In the genomic region with DNA sequence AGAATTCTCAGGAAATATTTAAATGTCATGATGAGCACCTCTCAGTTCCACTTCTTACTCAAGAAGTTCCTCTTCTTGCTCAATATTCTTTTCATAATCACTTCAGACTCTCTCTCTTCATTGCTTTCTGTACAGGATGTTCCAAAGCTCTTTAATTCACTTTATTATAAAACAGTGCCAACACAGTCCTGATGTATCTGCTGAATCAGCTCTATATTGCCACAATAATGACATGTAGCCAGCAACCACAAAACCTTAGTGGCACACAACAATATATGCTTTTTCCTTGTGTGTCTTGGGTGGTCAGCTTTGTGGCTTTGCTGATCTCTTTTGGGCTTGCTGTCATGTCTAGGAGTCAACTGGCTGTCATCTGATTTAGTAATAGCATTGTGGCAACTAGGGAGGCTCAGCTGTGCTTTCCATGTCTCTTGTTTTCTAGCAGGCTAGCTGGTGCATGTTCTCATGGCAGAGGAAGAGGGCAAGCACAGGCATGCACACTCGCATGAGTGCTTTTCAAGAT, we compare ENCODE assay signal across 11 cellular contexts. TPM values are rescaled to one million over a fixed set of nuclear protein-coding genes. Genes with fewer than 3 reads are reported as not detected.
DNase-seq lines count a peak whose midpoint lies in the region; ATAC-seq and TF ChIP-seq lines count a peak whose summit lies in the region.
"Had no signal": no experiment of that assay in that cellular context is flagged by ENCODE, and none has a peak within 500 bp of the region (broad histone marks: within the 10 kb centered on the region; RNA-seq: fewer than 3 reads in every experiment).

No MANE protein-coding gene starts in this region.

- no peaks in the 10 kb centered on the region for H3K36me3 Mint-ChIP-seq in Calu3 (ENCODE audit: insufficient read depth, unreplicated experiment)
- H3K36me3 Mint-ChIP-seq: CD4-positive, CD25-positive, alpha-beta regulatory T cell had no signal

- CTCF ChIA-PET in Calu3 (lab: Charles Lee) = no interaction called here

- no peaks in the 10 kb centered on the region for H3K36me3 ChIP-seq in esophagus (ENCODE audit: control insufficient read depth in 2 of 2, insufficient read depth in 2 of 2, low read length in 1 of 2)
- no peaks in the 10 kb centered on the region for H3K36me3 ChIP-seq in brain microvascular endothelial cell (replicated peaks)

- no peaks in the 10 kb centered on the region for H3K9me3 ChIP-seq in esophagus (ENCODE audit: control insufficient read depth in 2 of 2, insufficient read depth in 1 of 2, low read depth in 1 of 2, low read length in 1 of 2)

- no peaks in the 10 kb centered on the region for H3K27me3 ChIP-seq in esophagus (ENCODE audit: control insufficient read depth in 1 of 2, insufficient read depth in 2 of 2, low read length in 2 of 2)
- H3K27me3 ChIP-seq in brain microvascular endothelial cell (replicated peaks) = no peaks in the 10 kb centered on the region

- 42 to 81% methylated on average over 1 of the region's 1 CpG for WGBS in esophagus, 2 donors

- in situ Hi-C loops in KBM-7 (cut with MboI; ENCODE audit: low pct_unique_long_range_greater_than_20kb, low sequenced_read_pairs) = loop anchor here (10.0 kb wide), 1 partner anchor 156 kb away; no protein-coding TSS in a partner anchor
- in situ Hi-C loops in brain microvascular endothelial cell (cut with HindIII; ENCODE audit: low pct_ligation_motif_present, low sequenced_read_pairs) = no loop called here

- H3K9me3 Mint-ChIP-seq in stimulated activated naive CD8-positive, alpha-beta T cell treated with anti-CD3 and anti-CD28 coated beads, Interleukin-15, amount 100 ng/mL, for 72 hours = peaks cover 5 to 15% of the 10 kb centered on the region in 2 donors
- peaks cover 2% of the 10 kb centered on the region for H3K9me3 Mint-ChIP-seq in Calu3 (ENCODE audit: low read depth, unreplicated experiment)

- no TSS peak for BruUV-seq in Calu3 (replicated peaks; lab: Mats Ljungman, UMichigan)

- H3K27ac ChIP-seq in esophagus (ENCODE audit: low read depth in 2 of 2, low read length in 1 of 2) (peak overlapping the region; percentile 36 to 73), brain microvascular endothelial cell (no peak overlapping the region)

- H3K27ac Mint-ChIP-seq in stimulated activated naive CD8-positive, alpha-beta T cell treated with anti-CD3 and anti-CD28 coated beads, Interleukin-15, amount 100 ng/mL, for 72 hours = no peak overlapping the region
- H3K27ac Mint-ChIP-seq in Calu3 (ENCODE audit: unreplicated experiment) = no peak overlapping the region

- TF ChIP-seq CTCF in Calu3 (IDR thresholded peaks at IDR 0.05; ENCODE audit: unreplicated experiment) (no peak), brain microvascular endothelial cell (IDR thresholded peaks at IDR 0.05; ENCODE audit: low read depth, low read length, missing control alignments) (no peak)

- H3K4me3 Mint-ChIP-seq in stimulated activated naive CD8-positive, alpha-beta T cell treated with anti-CD3 and anti-CD28 coated beads, Interleukin-15, amount 100 ng/mL, for 72 hours = no peak overlapping the region
- no peak overlapping the region for H3K4me3 Mint-ChIP-seq in Calu3 (ENCODE audit: low read depth, unreplicated experiment)
- H3K4me3 Mint-ChIP-seq: CD4-positive, CD25-positive, alpha-beta regulatory T cell; neural crest cell had no signal

- peaks cover 8% of the 10 kb centered on the region for H3K4me1 Mint-ChIP-seq in stimulated activated naive CD8-positive, alpha-beta T cell treated with anti-CD3 and anti-CD28 coated beads, Interleukin-15, amount 100 ng/mL, for 72 hours
- H3K4me1 Mint-ChIP-seq in Calu3 (ENCODE audit: low read depth, unreplicated experiment) = peaks cover 2% of the 10 kb centered on the region
- H3K4me1 Mint-ChIP-seq: CD4-positive, CD25-positive, alpha-beta regulatory T cell; neural crest cell had no signal

- H3K27me3 Mint-ChIP-seq in stimulated activated naive CD8-positive, alpha-beta T cell treated with anti-CD3 and anti-CD28 coated beads, Interleukin-15, amount 100 ng/mL, for 72 hours = peaks cover 20% of the 10 kb centered on the region
- no peaks in the 10 kb centered on the region for H3K27me3 Mint-ChIP-seq in Calu3 (ENCODE audit: unreplicated experiment)

- no peaks in the 10 kb centered on the region for H3K4me1 ChIP-seq in esophagus (ENCODE audit: control insufficient read depth in 2 of 2, insufficient read depth in 2 of 2, low read length in 1 of 2)

- intact Hi-C loops in Calu3 (cut with micrococcal nuclease; ENCODE audit: unreplicated experiment) = no loop called here

- ATAC-seq in stimulated activated naive CD8-positive, alpha-beta T cell treated with anti-CD3 and anti-CD28 coated beads, Interleukin-15, amount 100 ng/mL, for 72 hours = peak; percentile 43
- no peak for ATAC-seq in stimulated activated naive CD8-positive, alpha-beta T cell treated with anti-CD3 and anti-CD28 coated beads, Interleukin-15, Interleukin-2, amounts not matched to agents 100 U/mL and 50 U/mL, for 24 hours

- H3K4me3 ChIP-seq in esophagus (ENCODE audit: low read depth in 1 of 2, low read length in 2 of 2) (no peak overlapping the region), brain microvascular endothelial cell (ENCODE audit: low read depth, low read length) (no peak overlapping the region)

- no peak for DNase-seq in stimulated activated naive CD8-positive, alpha-beta T cell treated with anti-CD3 and anti-CD28 coated beads, Interleukin-15, amount 100 ng/mL, for 72 hours
- DNase-seq in stimulated activated naive CD8-positive, alpha-beta T cell treated with anti-CD3 and anti-CD28 coated beads, Interleukin-15, Interleukin-2, amounts not matched to agents 100 U/mL and 50 U/mL, for 24 hours = no peak
- peak; percentile 68 for DNase-seq in KBM-7
- DNase-seq in NCI-H748 treated with DMSO at 0.1 percent for 48 hours (lab: John Stamatoyannopoulos, UW) = no peak
- no peak for DNase-seq in Calu3
- DNase-seq in NCI-H2227 (lab: John Stamatoyannopoulos, UW; ENCODE audit: unreplicated experiment) = no peak
- no peak for DNase-seq in brain microvascular endothelial cell
- DNase-seq: CD4-positive, CD25-positive, alpha-beta regulatory T cell; NCI-H2029 treated with DMSO at 0.1 percent for 48 hours had no signal

RNA-seq across cellular contexts. Expression of gene SLC2A13, which starts 52.8 kb away (rescaled TPM):
- polyA plus RNA-seq in esophagus = 1 to 10 TPM in 1 of 2 donors, under 1 TPM in 1; 0.84 to 1.0 TPM
- total RNA-seq in Calu3 (2022) = 8.4 and 9.4 TPM in 2 replicates
